In the genomic region with DNA sequence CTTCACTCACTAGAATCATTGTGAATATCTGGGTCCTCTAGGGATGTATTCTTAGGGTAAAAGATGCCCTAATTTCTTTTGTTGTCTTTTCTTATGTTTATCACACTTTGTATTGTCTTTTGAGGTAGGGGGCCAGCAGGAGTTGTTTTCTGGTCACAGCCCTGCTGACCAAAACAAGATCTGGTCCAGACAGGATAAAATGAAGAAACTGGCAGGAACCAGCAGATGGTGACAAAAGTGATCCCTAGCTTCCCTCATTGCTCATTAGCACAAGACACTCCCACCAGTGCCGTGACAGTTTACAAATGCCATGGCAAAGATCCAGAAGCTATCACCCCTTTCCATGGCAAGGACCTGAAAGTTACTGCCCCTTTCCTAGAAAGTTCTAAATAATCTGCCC, we compare ENCODE assay signal across 23 cellular contexts.
"Had no signal": no experiment of that assay in that cellular context is flagged by ENCODE, and none has a peak within 500 bp of the region (broad histone marks: within the 10 kb centered on the region; RNA-seq: fewer than 3 reads in every experiment).

No MANE protein-coding gene starts in this region.

- H3K4me3 Mint-ChIP-seq: dendritic cell treated with granulocyte-macrophage colony-stimulating factor and Interleukin-4, amounts not matched to agents 40 ng/mL and 50 ng/mL, for 4 days; effector memory CD8-positive, alpha-beta T cell; naive thymus-derived CD8-positive, alpha-beta T cell; stimulated activated naive B cell treated with anti-CD40 and anti-IgM and Interleukin-4, amounts not matched to agents 10 μg/mL and 1 μg/mL and 100 μg/mL, for 72 hours; stimulated activated naive CD8-positive, alpha-beta T cell treated with anti-CD3 and anti-CD28 coated beads, Interleukin-15, amount 100 ng/mL, for 72 hours had no signal

- H3K27me3 Mint-ChIP-seq: dendritic cell treated with granulocyte-macrophage colony-stimulating factor and Interleukin-4, amounts not matched to agents 40 ng/mL and 50 ng/mL, for 4 days; effector memory CD8-positive, alpha-beta T cell; stimulated activated naive B cell treated with anti-CD40 and anti-IgM and Interleukin-4, amounts not matched to agents 10 μg/mL and 1 μg/mL and 100 μg/mL, for 72 hours had no signal

- H3K4me3 ChIP-seq: esophagus squamous epithelium, gastroesophageal sphincter, hepatocyte, mucosa of descending colon, psoas muscle, spleen, testis, tibial nerve, upper lobe of right lung had no signal

- FAIRE-seq: colon, islet of Langerhans had no signal

- H3K27ac ChIP-seq: esophagus squamous epithelium, gastroesophageal sphincter, hepatocyte, neutrophil, psoas muscle, spleen, testis, tibial nerve, upper lobe of right lung had no signal

- H3K4me1 Mint-ChIP-seq: naive thymus-derived CD8-positive, alpha-beta T cell; stimulated activated naive B cell treated with anti-CD40 and anti-IgM and Interleukin-4, amounts not matched to agents 10 μg/mL and 1 μg/mL and 100 μg/mL, for 72 hours; stimulated activated naive CD8-positive, alpha-beta T cell treated with anti-CD3 and anti-CD28 coated beads, Interleukin-15, amount 100 ng/mL, for 72 hours had no signal

- H3K79me2 ChIP-seq: hepatocyte had no signal

- H3K27me3 ChIP-seq: esophagus squamous epithelium, hepatocyte, neutrophil, spleen, testis, tibial nerve, upper lobe of right lung had no signal

- H3K4me1 ChIP-seq: esophagus squamous epithelium, gastroesophageal sphincter, psoas muscle, spleen, testis, tibial nerve, upper lobe of right lung had no signal

- H3K27ac Mint-ChIP-seq: dendritic cell treated with granulocyte-macrophage colony-stimulating factor and Interleukin-4, amounts not matched to agents 40 ng/mL and 50 ng/mL, for 4 days; effector memory CD8-positive, alpha-beta T cell; naive thymus-derived CD8-positive, alpha-beta T cell; stimulated activated naive B cell treated with anti-CD40 and anti-IgM and Interleukin-4, amounts not matched to agents 10 μg/mL and 1 μg/mL and 100 μg/mL, for 72 hours; stimulated activated naive CD8-positive, alpha-beta T cell treated with anti-CD3 and anti-CD28 coated beads, Interleukin-15, amount 100 ng/mL, for 72 hours had no signal

- H2AFZ ChIP-seq: hepatocyte had no signal

- H3K4me2 ChIP-seq: hepatocyte had no signal

- H3K36me3 ChIP-seq: esophagus squamous epithelium, gastroesophageal sphincter, neutrophil, spleen, tibial nerve, upper lobe of right lung had no signal

- DNase-seq: effector memory CD8-positive, alpha-beta T cell; esophagus squamous epithelium; kidney glomerular epithelial cell; mucosa of descending colon; naive thymus-derived CD8-positive, alpha-beta T cell; psoas muscle; spleen; stimulated activated CD4-positive, alpha-beta T cell treated with anti-CD3 and anti-CD28 coated beads, Interleukin-15, amount 100 ng/mL, for 24 hours; stimulated activated CD4-positive, alpha-beta T cell treated with anti-CD3 and anti-CD28 coated beads, Interleukin-1b, Interleukin-23, amount 100 ng/mL, for 48 hours; stimulated activated CD4-positive, alpha-beta T cell treated with anti-CD3 and anti-CD28 coated beads, Interleukin-4, amount 100 ng/mL, for 24 hours; stimulated activated naive B cell treated with anti-CD40 and anti-IgM and Interleukin-4, amounts not matched to agents 10 μg/mL and 1 μg/mL and 100 μg/mL, for 72 hours; stimulated activated naive CD8-positive, alpha-beta T cell treated with anti-CD3 and anti-CD28 coated beads, Interleukin-15, amount 100 ng/mL, for 72 hours; testis; upper lobe of right lung had no signal

- ATAC-seq: effector memory CD8-positive, alpha-beta T cell; gastroesophageal sphincter; left lobe of liver; mucosa of descending colon; naive thymus-derived CD8-positive, alpha-beta T cell; psoas muscle; sciatic nerve; stimulated activated naive B cell treated with anti-CD40 and anti-IgM and Interleukin-4, amounts not matched to agents 10 μg/mL and 1 μg/mL and 100 μg/mL, for 72 hours; stimulated activated naive CD8-positive, alpha-beta T cell treated with anti-CD3 and anti-CD28 coated beads, Interleukin-15, amount 100 ng/mL, for 72 hours; upper lobe of right lung had no signal

- H3K9me3 ChIP-seq: esophagus squamous epithelium, gastroesophageal sphincter, mucosa of descending colon, neutrophil, psoas muscle, spleen, testis, tibial nerve, upper lobe of right lung had no signal

- H3K36me3 Mint-ChIP-seq: naive thymus-derived CD8-positive, alpha-beta T cell; stimulated activated naive B cell treated with anti-CD40 and anti-IgM and Interleukin-4, amounts not matched to agents 10 μg/mL and 1 μg/mL and 100 μg/mL, for 72 hours had no signal

- H3K9me3 Mint-ChIP-seq: dendritic cell treated with granulocyte-macrophage colony-stimulating factor and Interleukin-4, amounts not matched to agents 40 ng/mL and 50 ng/mL, for 4 days; stimulated activated naive CD8-positive, alpha-beta T cell treated with anti-CD3 and anti-CD28 coated beads, Interleukin-15, amount 100 ng/mL, for 72 hours had no signal
